In genomic region chr10:103350175-103350521, GRCh38 we compare ENCODE assay signal across 8 cellular contexts.
DNase-seq lines count a peak whose midpoint lies in the region; ATAC-seq, FAIRE-seq and TF ChIP-seq lines count a peak whose summit lies in the region.

No MANE protein-coding gene starts in this region.

- H3K27me3 ChIP-seq in HL-60 (ENCODE audit: insufficient read depth, poor library complexity, severe bottlenecking) (no peaks in the 10 kb centered on the region), muscle layer of colon (ENCODE audit: control insufficient read depth in 1 of 2, insufficient read depth in 2 of 2, low read length in 2 of 2) (no peaks in the 10 kb centered on the region)

- H3K9me3 ChIP-seq in muscle layer of colon (ENCODE audit: low read length), result no peaks in the 10 kb centered on the region

- TF ChIP-seq CTCF in AG04449 (IDR thresholded peaks at IDR 0.05; ENCODE audit: insufficient read depth, low read length, missing control alignments), result no peak
- no peak for TF ChIP-seq CTCF in HL-60 (IDR thresholded peaks at IDR 0.05; ENCODE audit: insufficient read depth, low read length)

- POLR2A ChIA-PET in AG04449 (lab: Yijun Ruan, JAX), result interaction anchor here (0.8 kb wide), 2 partner anchors 17 to 19 kb away, joined by 3 to 4 read pairs; partner anchors contain the start of gene TAF5

- CTCF ChIA-PET in AG04449 (lab: Yijun Ruan, JAX), result interaction anchor here (0.9 to 1.9 kb wide), 6 partner anchors 16 to 135 kb away, joined by 3 to 6 read pairs (median 4); partner anchors contain the start of gene TAF5

- H3K4me1 ChIP-seq in muscle layer of colon (ENCODE audit: insufficient read depth, low read length), result no peaks in the 10 kb centered on the region

- H3K36me3 ChIP-seq in muscle layer of colon (ENCODE audit: insufficient read depth, low read length), result peaks cover 11% of the 10 kb centered on the region

- FAIRE-seq in H54 (lab: Jason Lieb, UNC), result no peak

- peak overlapping the region; percentile 85 for H3K27ac ChIP-seq in HL-60 (replicated peaks)
- H3K27ac ChIP-seq in caudate nucleus (ENCODE audit: low read depth, low read length), result peak overlapping the region; percentile 80
- H3K27ac ChIP-seq in muscle layer of colon (ENCODE audit: low read depth, low read length), result peak overlapping the region; percentile 93

- H3K9ac ChIP-seq in muscle layer of colon (ENCODE audit: low read length), result peak overlapping the region; percentile 21

- TF ChIP-seq POLR2A in H54 (IDR thresholded peaks at IDR 0.05; ENCODE audit: low read depth, low read length), result no peak

- no peak for ATAC-seq in HG03108 (IDR thresholded peaks at IDR 0.05; ENCODE audit: unreplicated experiment)

- no peak for DNase-seq in AG04449 (ENCODE audit: low read depth, low spot score)
- no peak for DNase-seq in HL-60 (ENCODE audit: low read depth in 1 of 2, low spot score in 1 of 2)
- no peak for DNase-seq in caudate nucleus (lab: John Stamatoyannopoulos, UW)
- no peak for DNase-seq in NCI-H526 (lab: John Stamatoyannopoulos, UW)
- no peak for DNase-seq in H54 (ENCODE audit: insufficient read length, low spot score)
- DNase-seq in effector CD8-positive, alpha-beta T cell (lab: John Stamatoyannopoulos, UW), result no peak

- H3K4me3 ChIP-seq in AG04449 (ENCODE audit: low read depth, low read length), result peak overlapping the region; percentile 73
- peak overlapping the region; percentile 80 for H3K4me3 ChIP-seq in HL-60 (replicated peaks; ENCODE audit: insufficient read depth, low read length)
- peak overlapping the region; percentile 71 to 77 for H3K4me3 ChIP-seq in muscle layer of colon (ENCODE audit: low read depth in 1 of 2, low read length in 2 of 2)
